1 cellular context compared by ENCODE assay signal in the genomic region with DNA sequence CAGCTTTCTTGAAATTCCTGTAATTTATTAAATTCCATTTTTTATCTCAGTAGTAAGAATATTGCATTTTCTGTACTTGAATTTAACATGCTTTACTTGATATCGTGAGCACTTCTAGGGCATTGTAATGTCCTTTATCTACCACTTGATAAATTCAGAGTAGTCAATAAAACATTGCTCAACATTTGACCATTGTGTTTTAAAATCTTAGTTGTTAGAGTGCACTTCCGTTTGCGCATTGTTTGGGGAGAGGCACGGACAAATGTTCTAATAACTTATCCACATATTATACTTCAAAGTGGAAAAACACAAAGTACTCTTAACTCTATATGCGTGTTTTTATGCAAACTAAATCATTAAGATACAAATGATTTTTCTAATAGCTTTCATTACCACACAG.
TF ChIP-seq lines count a peak whose summit lies in the region.

No MANE protein-coding gene starts in this region.

TF ChIP-seq in K562, 482 proteins besides CTCF, POLR2A, EP300 and RAD21 (continued from another document):
- TF ChIP-seq RBBP5 (IDR thresholded peaks at IDR 0.05; ENCODE audit: borderline replicate concordance, insufficient read depth, low read length, poor library complexity, severe bottlenecking) (no peak), SPI1 (IDR thresholded peaks at IDR 0.05; ENCODE audit: borderline replicate concordance, low read depth, low read length) (peak; percentile 29; the same call in 1 of the 2 replicates), SMARCA4 (IDR thresholded peaks at IDR 0.05) (0 out of 2 replicates have a peak, but pooled peaks have one; percentile 12), SIX5 (IDR thresholded peaks at IDR 0.05; ENCODE audit: borderline replicate concordance in 1 of 2, insufficient read depth in 1 of 2, low read depth in 1 of 2, low read length in 2 of 2) (no peak), ZNF584 (CRISPR knock-in tag; IDR thresholded peaks at IDR 0.05; ENCODE audit: low read depth) (peak; percentile 17; the same call in 1 of the 2 replicates)
